In the genomic region with DNA sequence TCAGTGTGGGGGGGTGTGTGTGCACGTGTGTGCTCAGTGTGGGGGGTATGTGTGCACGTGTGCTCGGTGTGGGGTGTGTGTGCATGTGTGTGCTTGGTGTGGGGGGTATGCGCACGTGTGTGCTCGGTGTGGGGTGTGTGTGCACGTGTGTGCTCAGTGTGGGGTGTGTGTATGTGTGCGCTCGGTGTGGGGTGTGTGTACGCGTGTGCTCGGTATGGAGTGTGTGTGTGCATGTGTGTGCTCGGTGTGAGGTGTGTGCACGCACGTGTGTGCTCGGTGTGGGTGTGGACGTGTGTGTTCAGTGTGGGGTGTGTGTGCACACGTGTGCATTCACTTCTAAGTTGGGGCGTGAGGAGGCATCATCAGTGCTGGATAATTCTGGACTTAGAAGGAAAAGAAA, we compare ENCODE assay signal across 26 cellular contexts.
"Had no signal": no experiment of that assay in that cellular context is flagged by ENCODE, and none has a peak within 500 bp of the region (broad histone marks: within the 10 kb centered on the region; RNA-seq: fewer than 3 reads in every experiment).

No MANE protein-coding gene starts in this region.

- H3K27ac ChIP-seq: lower lobe of right lung, ovary, right atrium auricular region, right lobe of liver, upper lobe of left lung, vagina had no signal

- H3K4me1 ChIP-seq: lower lobe of right lung, right lobe of liver, upper lobe of left lung, vagina had no signal

- FAIRE-seq: keratinocyte had no signal

- H3K27me3 Mint-ChIP-seq: progenitor cell of endocrine pancreas; stimulated activated naive CD8-positive, alpha-beta T cell treated with anti-CD3 and anti-CD28 coated beads, Interleukin-15, amount 100 ng/mL, for 72 hours had no signal

- H3K27me3 ChIP-seq: ovary, right atrium auricular region, right lobe of liver, upper lobe of left lung had no signal

- H3K9me3 Mint-ChIP-seq: naive thymus-derived CD8-positive, alpha-beta T cell; nephron; neural crest cell had no signal

- H3K4me3 ChIP-seq: lower lobe of right lung, ovary, right atrium auricular region, right lobe of liver, smooth muscle cell, tibial nerve, upper lobe of left lung, vagina had no signal

- H3K9me3 ChIP-seq: lower lobe of right lung, ovary, right atrium auricular region, right lobe of liver, tibial nerve, upper lobe of left lung, vagina had no signal

- H3K36me3 ChIP-seq: lower lobe of right lung, ovary, right atrium auricular region, right lobe of liver, tibial nerve, upper lobe of left lung, vagina had no signal

- DNase-seq: hippocampal formation; kidney glomerular epithelial cell; left cardiac atrium; lower lobe of right lung; mammary epithelial cell; mesenchymal stem cell; naive thymus-derived CD8-positive, alpha-beta T cell; ovary; right lobe of liver; stimulated activated CD4-positive, alpha-beta T cell treated with anti-CD3 and anti-CD28 coated beads, Interleukin-1b, Interleukin-23, amount 100 ng/mL, for 48 hours; stimulated activated CD4-positive, alpha-beta T cell treated with anti-CD3 and anti-CD28 coated beads, Interleukin-2, amount 100 ng/mL, for 48 hours; stimulated activated CD4-positive, alpha-beta T cell treated with anti-CD3 and anti-CD28 coated beads, Interleukin-4, amount 100 ng/mL, for 4 hours; stimulated activated CD8-positive, alpha-beta memory T cell treated with anti-CD3 and anti-CD28 coated beads, Interleukin-4, amount 100 ng/mL, for 48 hours; stimulated activated naive CD4-positive, alpha-beta T cell treated with Interleukin-2 at 50 U/mL for 16 hours; stimulated activated naive CD8-positive, alpha-beta T cell treated with anti-CD3 and anti-CD28 coated beads, Interleukin-15, amount 100 ng/mL, for 72 hours; substantia nigra had no signal

- H3K27ac Mint-ChIP-seq: naive thymus-derived CD8-positive, alpha-beta T cell; stimulated activated memory B cell treated with anti-CD40 and anti-IgM and Interleukin-4, amounts not matched to agents 10 μg/mL and 1 μg/mL and 100 μg/mL, for 72 hours; stimulated activated naive CD8-positive, alpha-beta T cell treated with anti-CD3 and anti-CD28 coated beads, Interleukin-15, amount 100 ng/mL, for 72 hours had no signal

- H3K4me1 Mint-ChIP-seq: nephron; stimulated activated memory B cell treated with anti-CD40 and anti-IgM and Interleukin-4, amounts not matched to agents 10 μg/mL and 1 μg/mL and 100 μg/mL, for 72 hours; stimulated activated naive CD8-positive, alpha-beta T cell treated with anti-CD3 and anti-CD28 coated beads, Interleukin-15, amount 100 ng/mL, for 72 hours had no signal

- H3K4me2 ChIP-seq: smooth muscle cell had no signal

- H3K36me3 Mint-ChIP-seq: naive thymus-derived CD8-positive, alpha-beta T cell; stimulated activated memory B cell treated with anti-CD40 and anti-IgM and Interleukin-4, amounts not matched to agents 10 μg/mL and 1 μg/mL and 100 μg/mL, for 72 hours had no signal

- H3K4me3 Mint-ChIP-seq: naive thymus-derived CD8-positive, alpha-beta T cell; nephron; stimulated activated memory B cell treated with anti-CD40 and anti-IgM and Interleukin-4, amounts not matched to agents 10 μg/mL and 1 μg/mL and 100 μg/mL, for 72 hours; stimulated activated naive CD8-positive, alpha-beta T cell treated with anti-CD3 and anti-CD28 coated beads, Interleukin-15, amount 100 ng/mL, for 72 hours had no signal
